ENCODE assay signal across 1 cellular context in the genomic region with DNA sequence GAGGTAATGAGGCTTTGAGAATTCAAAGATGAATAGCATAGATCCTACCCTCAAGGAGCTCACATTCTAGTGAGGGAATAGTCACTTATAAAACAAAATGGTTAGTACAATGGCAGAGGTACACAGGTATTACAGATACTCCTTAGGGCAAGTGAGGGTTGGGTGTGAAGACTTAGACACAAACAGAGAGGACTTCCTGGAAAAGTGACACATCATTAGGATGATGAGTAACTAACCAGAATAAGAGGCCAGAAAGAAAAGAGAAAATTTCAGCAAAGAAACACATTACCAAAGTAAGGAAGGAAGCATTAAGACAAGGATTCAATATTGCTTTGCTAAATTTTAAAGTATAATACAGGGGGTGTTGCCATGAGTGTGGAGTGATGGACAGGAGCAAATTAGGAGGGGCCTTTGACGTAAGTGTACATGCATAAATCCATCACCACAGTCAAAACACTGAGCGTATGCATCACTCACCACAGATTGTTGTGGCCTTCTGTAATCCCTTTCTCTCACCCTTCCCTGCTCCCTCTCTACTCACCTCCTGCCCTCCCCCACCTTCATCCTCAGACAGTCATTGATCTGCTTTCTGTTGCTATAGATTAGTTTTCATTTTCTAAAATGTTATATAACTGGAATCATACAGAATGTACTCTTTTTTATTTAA.
TF ChIP-seq lines count a peak whose summit lies in the region.

No MANE protein-coding gene starts in this region.

TF ChIP-seq in K562, 482 proteins besides CTCF, POLR2A, EP300 and RAD21 (continued from another document and continues in another):
- TF ChIP-seq, protein P1, sequence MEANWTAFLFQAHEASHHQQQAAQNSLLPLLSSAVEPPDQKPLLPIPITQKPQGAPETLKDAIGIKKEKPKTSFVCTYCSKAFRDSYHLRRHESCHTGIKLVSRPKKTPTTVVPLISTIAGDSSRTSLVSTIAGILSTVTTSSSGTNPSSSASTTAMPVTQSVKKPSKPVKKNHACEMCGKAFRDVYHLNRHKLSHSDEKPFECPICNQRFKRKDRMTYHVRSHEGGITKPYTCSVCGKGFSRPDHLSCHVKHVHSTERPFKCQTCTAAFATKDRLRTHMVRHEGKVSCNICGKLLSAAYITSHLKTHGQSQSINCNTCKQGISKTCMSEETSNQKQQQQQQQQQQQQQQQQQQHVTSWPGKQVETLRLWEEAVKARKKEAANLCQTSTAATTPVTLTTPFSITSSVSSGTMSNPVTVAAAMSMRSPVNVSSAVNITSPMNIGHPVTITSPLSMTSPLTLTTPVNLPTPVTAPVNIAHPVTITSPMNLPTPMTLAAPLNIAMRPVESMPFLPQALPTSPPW (CRISPR knock-in tag; IDR thresholded peaks at IDR 0.05): peak; percentile 56
- no peak for TF ChIP-seq CBX1 (IDR thresholded peaks at IDR 0.05; ENCODE audit: low read depth)
- TF ChIP-seq BHLHE40 (IDR thresholded peaks at IDR 0.05; ENCODE audit: low read length): peak; percentile 67
- no peak; the same call in 1 of the 2 replicates for TF ChIP-seq ZNF175 (CRISPR knock-in tag; IDR thresholded peaks at IDR 0.05; ENCODE audit: low read depth)
- TF ChIP-seq ZNF124 (CRISPR knock-in tag; IDR thresholded peaks at IDR 0.05): no peak
- peak in 1 of 2 experiments; percentile 69; a peak in 2 of 3 replicates for TF ChIP-seq CBX3 (IDR thresholded peaks at IDR 0.05; ENCODE audit: borderline replicate concordance in 1 of 2, low read length in 2 of 2)
- TF ChIP-seq SMARCA5 (IDR thresholded peaks at IDR 0.05): no peak
- TF ChIP-seq, protein P2, sequence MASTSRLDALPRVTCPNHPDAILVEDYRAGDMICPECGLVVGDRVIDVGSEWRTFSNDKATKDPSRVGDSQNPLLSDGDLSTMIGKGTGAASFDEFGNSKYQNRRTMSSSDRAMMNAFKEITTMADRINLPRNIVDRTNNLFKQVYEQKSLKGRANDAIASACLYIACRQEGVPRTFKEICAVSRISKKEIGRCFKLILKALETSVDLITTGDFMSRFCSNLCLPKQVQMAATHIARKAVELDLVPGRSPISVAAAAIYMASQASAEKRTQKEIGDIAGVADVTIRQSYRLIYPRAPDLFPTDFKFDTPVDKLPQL (IDR thresholded peaks at IDR 0.05; ENCODE audit: extremely low read depth, insufficient read length): no peak
- TF ChIP-seq ZKSCAN1 (IDR thresholded peaks at IDR 0.05; ENCODE audit: low read depth, low read length): no peak
- TF ChIP-seq TEAD1 (CRISPR knock-in tag; IDR thresholded peaks at IDR 0.05): peak in 1 of 2 experiments; percentile 82; a peak in 2 of 4 replicates
- no peak for TF ChIP-seq MED1 (CRISPR knock-in tag; IDR thresholded peaks at IDR 0.05; ENCODE audit: borderline replicate concordance)
- TF ChIP-seq KLF10 (CRISPR knock-in tag; IDR thresholded peaks at IDR 0.05): no peak
- no peak for TF ChIP-seq CBX8 (IDR thresholded peaks at IDR 0.05; ENCODE audit: borderline replicate concordance, extremely low read depth, low read depth, low read length, poor library complexity, severe bottlenecking)
- TF ChIP-seq POLR2G (IDR thresholded peaks at IDR 0.05; ENCODE audit: low read depth, low read length): no peak
- TF ChIP-seq ZNF282 (CRISPR knock-in tag; IDR thresholded peaks at IDR 0.05): no peak
- no peak for TF ChIP-seq ZNF561 (CRISPR knock-in tag; conservative IDR thresholded peaks at IDR 0.05)
- no peak for TF ChIP-seq NRF1 (conservative IDR thresholded peaks at IDR 0.05 in 1 of 2, IDR thresholded peaks at IDR 0.05 in 1 of 2)
- TF ChIP-seq U2AF2 (optimal IDR thresholded peaks at IDR 0.05; ENCODE audit: low read depth, low read length): no peak
- no peak for TF ChIP-seq FUS (optimal IDR thresholded peaks at IDR 0.05; ENCODE audit: low read depth, low read length)
- peak; percentile 49 to 98; a peak in 2 of 4 replicates for TF ChIP-seq HDAC1 (IDR thresholded peaks at IDR 0.05)
- TF ChIP-seq, protein P3, sequence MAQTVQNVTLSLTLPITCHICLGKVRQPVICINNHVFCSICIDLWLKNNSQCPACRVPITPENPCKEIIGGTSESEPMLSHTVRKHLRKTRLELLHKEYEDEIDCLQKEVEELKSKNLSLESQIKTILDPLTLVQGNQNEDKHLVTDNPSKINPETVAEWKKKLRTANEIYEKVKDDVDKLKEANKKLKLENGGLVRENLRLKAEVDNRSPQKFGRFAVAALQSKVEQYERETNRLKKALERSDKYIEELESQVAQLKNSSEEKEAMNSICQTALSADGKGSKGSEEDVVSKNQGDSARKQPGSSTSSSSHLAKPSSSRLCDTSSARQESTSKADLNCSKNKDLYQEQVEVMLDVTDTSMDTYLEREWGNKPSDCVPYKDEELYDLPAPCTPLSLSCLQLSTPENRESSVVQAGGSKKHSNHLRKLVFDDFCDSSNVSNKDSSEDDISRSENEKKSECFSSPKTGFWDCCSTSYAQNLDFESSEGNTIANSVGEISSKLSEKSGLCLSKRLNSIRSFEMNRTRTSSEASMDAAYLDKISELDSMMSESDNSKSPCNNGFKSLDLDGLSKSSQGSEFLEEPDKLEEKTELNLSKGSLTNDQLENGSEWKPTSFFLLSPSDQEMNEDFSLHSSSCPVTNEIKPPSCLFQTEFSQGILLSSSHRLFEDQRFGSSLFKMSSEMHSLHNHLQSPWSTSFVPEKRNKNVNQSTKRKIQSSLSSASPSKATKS (CRISPR knock-in tag; IDR thresholded peaks at IDR 0.05): no peak
- TF ChIP-seq, protein P4, sequence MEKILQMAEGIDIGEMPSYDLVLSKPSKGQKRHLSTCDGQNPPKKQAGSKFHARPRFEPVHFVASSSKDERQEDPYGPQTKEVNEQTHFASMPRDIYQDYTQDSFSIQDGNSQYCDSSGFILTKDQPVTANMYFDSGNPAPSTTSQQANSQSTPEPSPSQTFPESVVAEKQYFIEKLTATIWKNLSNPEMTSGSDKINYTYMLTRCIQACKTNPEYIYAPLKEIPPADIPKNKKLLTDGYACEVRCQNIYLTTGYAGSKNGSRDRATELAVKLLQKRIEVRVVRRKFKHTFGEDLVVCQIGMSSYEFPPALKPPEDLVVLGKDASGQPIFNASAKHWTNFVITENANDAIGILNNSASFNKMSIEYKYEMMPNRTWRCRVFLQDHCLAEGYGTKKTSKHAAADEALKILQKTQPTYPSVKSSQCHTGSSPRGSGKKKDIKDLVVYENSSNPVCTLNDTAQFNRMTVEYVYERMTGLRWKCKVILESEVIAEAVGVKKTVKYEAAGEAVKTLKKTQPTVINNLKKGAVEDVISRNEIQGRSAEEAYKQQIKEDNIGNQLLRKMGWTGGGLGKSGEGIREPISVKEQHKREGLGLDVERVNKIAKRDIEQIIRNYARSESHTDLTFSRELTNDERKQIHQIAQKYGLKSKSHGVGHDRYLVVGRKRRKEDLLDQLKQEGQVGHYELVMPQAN (IDR thresholded peaks at IDR 0.05; ENCODE audit: borderline replicate concordance): no peak
- TF ChIP-seq, protein P5, sequence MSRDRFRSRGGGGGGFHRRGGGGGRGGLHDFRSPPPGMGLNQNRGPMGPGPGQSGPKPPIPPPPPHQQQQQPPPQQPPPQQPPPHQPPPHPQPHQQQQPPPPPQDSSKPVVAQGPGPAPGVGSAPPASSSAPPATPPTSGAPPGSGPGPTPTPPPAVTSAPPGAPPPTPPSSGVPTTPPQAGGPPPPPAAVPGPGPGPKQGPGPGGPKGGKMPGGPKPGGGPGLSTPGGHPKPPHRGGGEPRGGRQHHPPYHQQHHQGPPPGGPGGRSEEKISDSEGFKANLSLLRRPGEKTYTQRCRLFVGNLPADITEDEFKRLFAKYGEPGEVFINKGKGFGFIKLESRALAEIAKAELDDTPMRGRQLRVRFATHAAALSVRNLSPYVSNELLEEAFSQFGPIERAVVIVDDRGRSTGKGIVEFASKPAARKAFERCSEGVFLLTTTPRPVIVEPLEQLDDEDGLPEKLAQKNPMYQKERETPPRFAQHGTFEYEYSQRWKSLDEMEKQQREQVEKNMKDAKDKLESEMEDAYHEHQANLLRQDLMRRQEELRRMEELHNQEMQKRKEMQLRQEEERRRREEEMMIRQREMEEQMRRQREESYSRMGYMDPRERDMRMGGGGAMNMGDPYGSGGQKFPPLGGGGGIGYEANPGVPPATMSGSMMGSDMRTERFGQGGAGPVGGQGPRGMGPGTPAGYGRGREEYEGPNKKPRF (IDR thresholded peaks at IDR 0.05; ENCODE audit: low read depth, low read length): no peak
- TF ChIP-seq JUN (IDR thresholded peaks at IDR 0.05; ENCODE audit: borderline replicate concordance, low read depth, low read length): peak; percentile 87; the same call in 1 of the 2 replicates
- TF ChIP-seq JUN (CRISPR knock-in tag; IDR thresholded peaks at IDR 0.05; ENCODE audit: borderline replicate concordance): no peak; the same call in 1 of the 2 replicates
- no peak for TF ChIP-seq KHSRP (IDR thresholded peaks at IDR 0.05)
- no peak for TF ChIP-seq RUNX1 (IDR thresholded peaks at IDR 0.05; ENCODE audit: low read depth)
- TF ChIP-seq ZNF197 (CRISPR knock-in tag; IDR thresholded peaks at IDR 0.05; ENCODE audit: low read depth): no peak
- TF ChIP-seq FOXJ3 (CRISPR knock-in tag; IDR thresholded peaks at IDR 0.05): no peak
- peak; percentile 26 for TF ChIP-seq NUFIP1 (IDR thresholded peaks at IDR 0.05; ENCODE audit: partially characterized antibody)
- TF ChIP-seq, protein P6, sequence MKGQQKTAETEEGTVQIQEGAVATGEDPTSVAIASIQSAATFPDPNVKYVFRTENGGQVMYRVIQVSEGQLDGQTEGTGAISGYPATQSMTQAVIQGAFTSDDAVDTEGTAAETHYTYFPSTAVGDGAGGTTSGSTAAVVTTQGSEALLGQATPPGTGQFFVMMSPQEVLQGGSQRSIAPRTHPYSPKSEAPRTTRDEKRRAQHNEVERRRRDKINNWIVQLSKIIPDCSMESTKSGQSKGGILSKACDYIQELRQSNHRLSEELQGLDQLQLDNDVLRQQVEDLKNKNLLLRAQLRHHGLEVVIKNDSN (CRISPR knock-in tag; IDR thresholded peaks at IDR 0.05): no peak
- TF ChIP-seq SREBF2 (CRISPR knock-in tag; IDR thresholded peaks at IDR 0.05): no peak
- no peak for TF ChIP-seq HNRNPH1 (optimal IDR thresholded peaks at IDR 0.05; ENCODE audit: low read depth, low read length)
- TF ChIP-seq ELF1 (tag; IDR thresholded peaks at IDR 0.05): no peak; the same call in 1 of the 2 replicates
- TF ChIP-seq RCOR1 (IDR thresholded peaks at IDR 0.05; ENCODE audit: borderline replicate concordance in 1 of 2, low read depth in 2 of 2, low read length in 2 of 2): peak; percentile 76 to 98; a peak in 3 of 4 replicates
- no peak for TF ChIP-seq ILK (tag; IDR thresholded peaks at IDR 0.05; ENCODE audit: borderline replicate concordance, low read depth)
- no peak for TF ChIP-seq POU5F1 (IDR thresholded peaks at IDR 0.05; ENCODE audit: borderline replicate concordance, low read depth, low read length, partially characterized antibody)
- TF ChIP-seq, protein P7, sequence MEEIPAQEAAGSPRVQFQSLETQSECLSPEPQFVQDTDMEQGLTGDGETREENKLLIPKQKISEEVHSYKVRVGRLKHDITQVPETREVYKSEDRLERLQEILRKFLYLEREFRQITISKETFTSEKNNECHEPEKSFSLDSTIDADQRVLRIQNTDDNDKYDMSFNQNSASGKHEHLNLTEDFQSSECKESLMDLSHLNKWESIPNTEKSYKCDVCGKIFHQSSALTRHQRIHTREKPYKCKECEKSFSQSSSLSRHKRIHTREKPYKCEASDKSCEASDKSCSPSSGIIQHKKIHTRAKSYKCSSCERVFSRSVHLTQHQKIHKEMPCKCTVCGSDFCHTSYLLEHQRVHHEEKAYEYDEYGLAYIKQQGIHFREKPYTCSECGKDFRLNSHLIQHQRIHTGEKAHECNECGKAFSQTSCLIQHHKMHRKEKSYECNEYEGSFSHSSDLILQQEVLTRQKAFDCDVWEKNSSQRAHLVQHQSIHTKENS (CRISPR knock-in tag; IDR thresholded peaks at IDR 0.05): no peak
- TF ChIP-seq, protein P8, sequence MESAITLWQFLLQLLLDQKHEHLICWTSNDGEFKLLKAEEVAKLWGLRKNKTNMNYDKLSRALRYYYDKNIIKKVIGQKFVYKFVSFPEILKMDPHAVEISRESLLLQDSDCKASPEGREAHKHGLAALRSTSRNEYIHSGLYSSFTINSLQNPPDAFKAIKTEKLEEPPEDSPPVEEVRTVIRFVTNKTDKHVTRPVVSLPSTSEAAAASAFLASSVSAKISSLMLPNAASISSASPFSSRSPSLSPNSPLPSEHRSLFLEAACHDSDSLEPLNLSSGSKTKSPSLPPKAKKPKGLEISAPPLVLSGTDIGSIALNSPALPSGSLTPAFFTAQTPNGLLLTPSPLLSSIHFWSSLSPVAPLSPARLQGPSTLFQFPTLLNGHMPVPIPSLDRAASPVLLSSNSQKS (CRISPR knock-in tag; IDR thresholded peaks at IDR 0.05): no peak
- TF ChIP-seq, protein P9, sequence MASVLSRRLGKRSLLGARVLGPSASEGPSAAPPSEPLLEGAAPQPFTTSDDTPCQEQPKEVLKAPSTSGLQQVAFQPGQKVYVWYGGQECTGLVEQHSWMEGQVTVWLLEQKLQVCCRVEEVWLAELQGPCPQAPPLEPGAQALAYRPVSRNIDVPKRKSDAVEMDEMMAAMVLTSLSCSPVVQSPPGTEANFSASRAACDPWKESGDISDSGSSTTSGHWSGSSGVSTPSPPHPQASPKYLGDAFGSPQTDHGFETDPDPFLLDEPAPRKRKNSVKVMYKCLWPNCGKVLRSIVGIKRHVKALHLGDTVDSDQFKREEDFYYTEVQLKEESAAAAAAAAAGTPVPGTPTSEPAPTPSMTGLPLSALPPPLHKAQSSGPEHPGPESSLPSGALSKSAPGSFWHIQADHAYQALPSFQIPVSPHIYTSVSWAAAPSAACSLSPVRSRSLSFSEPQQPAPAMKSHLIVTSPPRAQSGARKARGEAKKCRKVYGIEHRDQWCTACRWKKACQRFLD (CRISPR knock-in tag; IDR thresholded peaks at IDR 0.05): no peak; the same call in 1 of the 2 replicates
- TF ChIP-seq, protein P10, sequence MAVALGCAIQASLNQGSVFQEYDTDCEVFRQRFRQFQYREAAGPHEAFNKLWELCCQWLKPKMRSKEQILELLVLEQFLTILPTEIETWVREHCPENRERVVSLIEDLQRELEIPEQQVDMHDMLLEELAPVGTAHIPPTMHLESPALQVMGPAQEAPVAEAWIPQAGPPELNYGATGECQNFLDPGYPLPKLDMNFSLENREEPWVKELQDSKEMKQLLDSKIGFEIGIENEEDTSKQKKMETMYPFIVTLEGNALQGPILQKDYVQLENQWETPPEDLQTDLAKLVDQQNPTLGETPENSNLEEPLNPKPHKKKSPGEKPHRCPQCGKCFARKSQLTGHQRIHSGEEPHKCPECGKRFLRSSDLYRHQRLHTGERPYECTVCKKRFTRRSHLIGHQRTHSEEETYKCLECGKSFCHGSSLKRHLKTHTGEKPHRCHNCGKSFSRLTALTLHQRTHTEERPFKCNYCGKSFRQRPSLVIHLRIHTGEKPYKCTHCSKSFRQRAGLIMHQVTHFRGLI (CRISPR knock-in tag; IDR thresholded peaks at IDR 0.05): no peak
- TF ChIP-seq, protein P11, sequence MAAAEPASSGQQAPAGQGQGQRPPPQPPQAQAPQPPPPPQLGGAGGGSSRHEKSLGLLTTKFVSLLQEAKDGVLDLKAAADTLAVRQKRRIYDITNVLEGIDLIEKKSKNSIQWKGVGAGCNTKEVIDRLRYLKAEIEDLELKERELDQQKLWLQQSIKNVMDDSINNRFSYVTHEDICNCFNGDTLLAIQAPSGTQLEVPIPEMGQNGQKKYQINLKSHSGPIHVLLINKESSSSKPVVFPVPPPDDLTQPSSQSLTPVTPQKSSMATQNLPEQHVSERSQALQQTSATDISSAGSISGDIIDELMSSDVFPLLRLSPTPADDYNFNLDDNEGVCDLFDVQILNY (CRISPR knock-in tag; IDR thresholded peaks at IDR 0.05): no peak
- no peak for TF ChIP-seq FOS (IDR thresholded peaks at IDR 0.05; ENCODE audit: extremely low read depth, insufficient read length)
- no peak for TF ChIP-seq GTF2E2 (tag; IDR thresholded peaks at IDR 0.05)
- no peak for TF ChIP-seq SNRNP70 (optimal IDR thresholded peaks at IDR 0.05; ENCODE audit: low read depth, low read length)
- no peak for TF ChIP-seq ZNF133 (CRISPR knock-in tag; IDR thresholded peaks at IDR 0.05)
- no peak for TF ChIP-seq TSC22D4 (tag; IDR thresholded peaks at IDR 0.05)
- TF ChIP-seq CHD2 (IDR thresholded peaks at IDR 0.05; ENCODE audit: low read depth, low read length): no peak
- TF ChIP-seq ZNF780A (CRISPR knock-in tag; IDR thresholded peaks at IDR 0.05): no peak
- no peak for TF ChIP-seq HMG20B (CRISPR knock-in tag; IDR thresholded peaks at IDR 0.05)
